12 cellular contexts compared by ENCODE assay signal in the genomic region with DNA sequence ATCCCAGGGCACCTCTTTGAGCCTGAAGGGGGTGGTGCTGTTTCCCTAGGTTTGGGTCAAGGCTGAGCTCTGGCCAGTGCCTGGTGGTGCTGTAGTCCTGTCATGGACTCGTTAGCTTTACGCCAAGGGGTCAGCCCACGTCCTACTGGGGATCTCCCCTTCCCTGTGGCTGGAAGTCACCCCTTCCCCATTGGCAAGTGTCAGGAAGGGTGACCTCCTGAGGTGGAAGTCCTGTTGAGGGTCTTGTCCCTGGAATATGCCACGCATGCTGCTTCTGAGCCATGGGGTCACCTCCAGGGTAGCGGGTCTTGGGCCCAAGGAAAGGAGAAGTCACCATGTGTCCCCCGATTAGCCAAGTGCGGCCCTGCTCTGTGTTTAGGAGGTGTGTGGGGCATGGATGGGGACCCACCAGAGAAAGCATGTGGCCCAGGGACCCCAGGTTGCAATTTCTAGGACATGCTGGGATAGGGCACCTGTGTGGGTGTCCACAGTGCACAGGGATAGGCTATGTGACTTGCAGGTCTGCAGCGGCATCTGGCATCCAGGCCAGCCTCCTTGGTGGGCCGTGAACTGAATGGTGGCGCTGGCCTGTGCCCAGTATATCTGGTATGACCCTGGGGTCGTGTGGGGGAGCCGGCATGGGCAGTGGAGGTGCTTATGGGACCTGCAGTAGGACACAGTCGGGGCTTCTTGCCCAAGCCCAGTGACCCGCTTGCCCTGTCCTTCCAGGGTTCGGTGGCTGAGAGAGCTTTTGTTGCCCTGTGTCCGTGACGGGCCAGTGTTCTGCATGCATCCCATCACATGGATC.
DNase-seq lines count a peak whose midpoint lies in the region; ATAC-seq and TF ChIP-seq lines count a peak whose summit lies in the region.
"Had no signal": no experiment of that assay in that cellular context is flagged by ENCODE, and none has a peak within 500 bp of the region (broad histone marks: within the 10 kb centered on the region; RNA-seq: fewer than 3 reads in every experiment).

No MANE protein-coding gene starts in this region.

- POLR2A ChIA-PET in PC-9 (lab: Charles Lee; ENCODE audit: unreplicated experiment), result no interaction called here

- H3K27ac ChIP-seq in neuronal stem cell (replicated peaks; ENCODE audit: low read length), result no peak overlapping the region
- H3K27ac ChIP-seq in substantia nigra (ENCODE audit: low read depth, low read length, poor library complexity, severe bottlenecking), result no peak overlapping the region
- H3K27ac ChIP-seq in PC-9, result no peak overlapping the region
- H3K27ac ChIP-seq: KMS-11, SK-N-MC had no signal

- no peaks in the 10 kb centered on the region for H4K20me1 ChIP-seq in PC-9 (ENCODE audit: insufficient read depth)

- H2AK5ac ChIP-seq in neuronal stem cell (ENCODE audit: low read depth, low read length), result no peak overlapping the region

- H3K9me2 ChIP-seq in PC-9 (ENCODE audit: insufficient read depth), result no peaks in the 10 kb centered on the region

- no peak overlapping the region for H2BK5ac ChIP-seq in neuronal stem cell (ENCODE audit: low read length)

- H3K27me3 ChIP-seq in neuronal stem cell (ENCODE audit: control insufficient read depth in 3 of 3, insufficient read depth in 3 of 3, low read depth in 1 of 3, low read length in 3 of 3) (no peaks in the 10 kb centered on the region), PC-9 (ENCODE audit: insufficient read depth, low read depth) (no peaks in the 10 kb centered on the region)

- H3K4me3 ChIP-seq in neuronal stem cell (ENCODE audit: low read length in 2 of 2) (peak overlapping the region in 1 of 2 donors; percentile 5), PC-9 (no peak overlapping the region)
- H3K4me3 ChIP-seq: SK-N-MC had no signal

- H4K91ac ChIP-seq in neuronal stem cell (ENCODE audit: low read depth, low read length, poor library complexity), result no peak overlapping the region

- no peak overlapping the region for H4K8ac ChIP-seq in neuronal stem cell (ENCODE audit: low read depth, low read length)

- H3K4me2 ChIP-seq in neuronal stem cell (ENCODE audit: insufficient read depth, low read length, poor library complexity, severe bottlenecking), result no peak overlapping the region
- H3K4me2 ChIP-seq in PC-9, result no peak overlapping the region
- H3K4me2 ChIP-seq: KMS-11 had no signal

- no TSS peak for BruUV-seq in PC-9 (replicated peaks; lab: Mats Ljungman, UMichigan)

- H3K36me3 ChIP-seq in neuronal stem cell (replicated peaks in 1 of 2; ENCODE audit: control insufficient read depth in 2 of 2, insufficient read depth in 2 of 2, low read length in 2 of 2), result no peaks in the 10 kb centered on the region
- no peaks in the 10 kb centered on the region for H3K36me3 ChIP-seq in PC-9 (ENCODE audit: low read depth)

- intact Hi-C loops in head of caudate nucleus (cut with DNase I), result no loop called here
- intact Hi-C loops in PC-9 (cut with micrococcal nuclease; ENCODE audit: unreplicated experiment), result no loop called here

- no peak overlapping the region for H3K4ac ChIP-seq in neuronal stem cell (ENCODE audit: low read length)

- H3K79me1 ChIP-seq in neuronal stem cell (ENCODE audit: low read depth, low read length), result peaks cover 3% of the 10 kb centered on the region

- no peak overlapping the region for H3K9ac ChIP-seq in neuronal stem cell (ENCODE audit: low read depth, low read length, poor library complexity)
- H3K9ac ChIP-seq: KMS-11 had no signal

- CTCF ChIA-PET in PC-9 (lab: Charles Lee), result no interaction called here

- H3K14ac ChIP-seq in neuronal stem cell (ENCODE audit: low read length), result peak overlapping the region; percentile 57

- no peak overlapping the region for H2BK15ac ChIP-seq in neuronal stem cell (ENCODE audit: low read length)

- peak overlapping the region; percentile 73 for H2BK12ac ChIP-seq in neuronal stem cell (ENCODE audit: low read length)

- no peak overlapping the region for H2BK120ac ChIP-seq in neuronal stem cell (ENCODE audit: low read depth, low read length)

- no peak overlapping the region for H3K23ac ChIP-seq in neuronal stem cell (ENCODE audit: low read depth, low read length, poor library complexity)

- no peaks in the 10 kb centered on the region for H3K79me2 ChIP-seq in PC-9 (ENCODE audit: low read depth)

- peak; percentile 7 for DNase-seq in activated naive CD4-positive, alpha-beta T cell treated with anti-CD3 and anti-CD28 coated beads, Interleukin-2, amount 50 U/mL, for 16 hours
- DNase-seq in activated naive CD4-positive, alpha-beta T cell treated with Interleukin-2 at 50 U/mL for 16 hours, result no peak
- DNase-seq in head of caudate nucleus (peak in 29 of 42 donors; percentile 0 to 39 (median 8)), neuronal stem cell (ENCODE audit: low spot score) (no peak), ureter (ENCODE audit: low spot score) (peak; percentile 18), substantia nigra (lab: John Stamatoyannopoulos, UW) (no peak), PC-9 (no peak)
- DNase-seq: NCI-H1417 treated with DMSO at 0.1 percent for 48 hours had no signal

- H3K9me3 ChIP-seq in neuronal stem cell (replicated peaks in 1 of 2; ENCODE audit: control insufficient read depth in 2 of 2, insufficient read depth in 1 of 2, low read depth in 1 of 2, low read length in 2 of 2) (peaks cover 4 to 51% of the 10 kb centered on the region in 2 donors), PC-9 (ENCODE audit: insufficient read depth, low read depth) (no peaks in the 10 kb centered on the region)

- H3K4me1 ChIP-seq in neuronal stem cell (ENCODE audit: control insufficient read depth in 2 of 2, insufficient read depth in 1 of 2, low read depth in 1 of 2, low read length in 2 of 2) (no peaks in the 10 kb centered on the region), PC-9 (replicated peaks; ENCODE audit: insufficient read depth) (no peaks in the 10 kb centered on the region)

- no peak overlapping the region for H3K18ac ChIP-seq in neuronal stem cell (ENCODE audit: low read length)

- no peak for TF ChIP-seq CTCF in PC-9 (conservative IDR thresholded peaks at IDR 0.05)

- no CpG with 5 or more reads among the region's 17 CpGs for WGBS in neuronal stem cell (ENCODE audit: extremely low coverage in 2 of 2, insufficient read length in 2 of 2, insufficient replicate concordance in 1 of 2), 2 donors

- no peaks in the 10 kb centered on the region for H3F3A ChIP-seq in PC-9 (ENCODE audit: insufficient read depth, low read depth)

- H2AFZ ChIP-seq in neuronal stem cell (ENCODE audit: low read length) (no peak overlapping the region), PC-9 (no peak overlapping the region)

- no peak for ATAC-seq in GM18870 (IDR thresholded peaks at IDR 0.05; ENCODE audit: unreplicated experiment)
- ATAC-seq: CD8-positive, alpha-beta T cell had no signal

Comparison
In these comparisons a context has a peak if more than half of its experiments do, and no peak if none do; other contexts are left out.
1. DNase-seq: peak in activated naive CD4-positive, alpha-beta T cell treated with anti-CD3 and anti-CD28 coated beads, Interleukin-2, amount 50 U/mL, for 16 hours (single experiment), head of caudate nucleus (29 of 42) and ureter (single experiment); none in activated naive CD4-positive, alpha-beta T cell treated with Interleukin-2 at 50 U/mL for 16 hours (single experiment), neuronal stem cell (single experiment), substantia nigra (0 of 49) and PC-9 (0 of 2).